23 cellular contexts compared by ENCODE assay signal in the genomic region with DNA sequence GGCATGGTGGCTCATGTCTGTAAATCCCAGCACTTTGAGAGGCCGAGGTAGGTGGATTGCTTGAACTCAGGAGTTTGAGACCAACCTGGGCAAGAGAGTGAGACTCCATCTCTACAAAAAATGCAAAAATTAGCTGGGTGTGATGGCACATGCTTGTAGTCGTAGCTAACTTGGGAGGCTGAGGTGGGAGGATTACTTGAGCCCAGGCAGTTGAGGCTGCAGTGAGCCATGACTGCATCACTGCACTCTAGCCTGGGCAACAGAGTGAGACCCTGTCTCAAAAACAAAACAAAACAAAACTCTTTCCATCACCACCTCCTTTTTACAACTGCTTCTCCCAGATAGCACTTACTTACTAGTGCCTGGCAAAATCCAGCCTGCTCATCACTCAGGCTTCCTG.
DNase-seq lines count a peak whose midpoint lies in the region; ATAC-seq and TF ChIP-seq lines count a peak whose summit lies in the region.
"Had no signal": no experiment of that assay in that cellular context is flagged by ENCODE, and none has a peak within 500 bp of the region (broad histone marks: within the 10 kb centered on the region; RNA-seq: fewer than 3 reads in every experiment).

No MANE protein-coding gene starts in this region.

- H2AFZ ChIP-seq in ACC112 (ENCODE audit: low read length, unreplicated experiment) = no peak overlapping the region
- H2AFZ ChIP-seq: GM23338 had no signal

- H3K27me3 ChIP-seq in ACC112 (ENCODE audit: insufficient read depth, low read length) (no peaks in the 10 kb centered on the region), tibial artery (no peaks in the 10 kb centered on the region)

- peaks cover 33% of the 10 kb centered on the region for H3K4me1 Mint-ChIP-seq in HFFc6 (ENCODE audit: low read depth)

- no peaks in the 10 kb centered on the region for H3K9me3 Mint-ChIP-seq in HFFc6
- H3K9me3 Mint-ChIP-seq: CD4-positive, CD25-positive, alpha-beta regulatory T cell; GM23338; H9; IgD-negative memory B cell had no signal

- peaks cover 19% of the 10 kb centered on the region; the same call in 1 of the 2 replicates for H3K36me3 Mint-ChIP-seq in HFFc6 (ENCODE audit: low read depth)
- H3K36me3 Mint-ChIP-seq: CD4-positive, CD25-positive, alpha-beta regulatory T cell; IgD-negative memory B cell had no signal

- no peak for ATAC-seq in GM21367 (IDR thresholded peaks at IDR 0.05; ENCODE audit: unreplicated experiment)

- H3K27ac ChIP-seq in ACC112 (ENCODE audit: low read depth, low read length) (peak overlapping the region; percentile 17; the same call in 1 of the 2 replicates), caudate nucleus (ENCODE audit: low read depth, low read length) (peak overlapping the region; percentile 59), tibial artery (peak overlapping the region; percentile 17 to 67)
- H3K27ac ChIP-seq: KMS-11 had no signal

- H3K36me3 ChIP-seq in ACC112 (ENCODE audit: insufficient read depth, low read length) (no peaks in the 10 kb centered on the region), tibial artery (peaks cover 0 to 7% (median 7%) of the 10 kb centered on the region in 3 donors)

- DNase-seq in HFFc6 (no peak), caudate nucleus (lab: John Stamatoyannopoulos, UW) (no peak), tibial artery (no peak), ACHN (no peak), nucleus accumbens (lab: John Stamatoyannopoulos, UW) (no peak)
- DNase-seq: CD4-positive, CD25-positive, alpha-beta regulatory T cell; DMS153; DND-41; H9; MM.1S; NCI-H1694; NCI-H2081; NCI-H2227 treated with DMSO at 0.1 percent for 48 hours; NCI-H510A; NCI-H69; RPMI8226; SK-N-SH had no signal

- no peaks in the 10 kb centered on the region; the same call in none of the 2 replicates for H3K27me3 Mint-ChIP-seq in HFFc6 (ENCODE audit: insufficient read depth)
- H3K27me3 Mint-ChIP-seq: B cell; CD4-positive, CD25-positive, alpha-beta regulatory T cell; IgD-negative memory B cell had no signal

- peak overlapping the region; percentile 36; the same call in 1 of the 2 replicates for H3K27ac Mint-ChIP-seq in HFFc6
- H3K27ac Mint-ChIP-seq: B cell; CD4-positive, CD25-positive, alpha-beta regulatory T cell; GM23338; IgD-negative memory B cell had no signal

- no peaks in the 10 kb centered on the region for H3K9me3 ChIP-seq in tibial artery
- H3K9me3 ChIP-seq: SK-N-SH had no signal

- H3K4me1 ChIP-seq in ACC112 (ENCODE audit: control insufficient read depth, insufficient read depth, low read length, unreplicated experiment) (peaks cover 11% of the 10 kb centered on the region), tibial artery (peaks cover 0 to 51% (median 18%) of the 10 kb centered on the region in 4 donors)

- intact Hi-C loops in tibial artery (cut with DNase I; ENCODE audit: low total_unique reads) = loop anchor here (5.0 to 10.0 kb wide), 2 partner anchors 341 to 928 kb away; no protein-coding TSS in a partner anchor

- in situ Hi-C loops in ACHN (cut with HindIII; ENCODE audit: low pct_ligation_motif_present, low pct_unique_long_range_greater_than_20kb, low sequenced_read_pairs) = no loop called here

- H3K4me3 ChIP-seq in ACC112 (ENCODE audit: low read depth, low read length) (no peak overlapping the region), tibial artery (no peak overlapping the region)
- H3K4me3 ChIP-seq: GM23338 had no signal

- no peak for TF ChIP-seq CTCF in HFFc6 (IDR thresholded peaks at IDR 0.05)
- TF ChIP-seq CTCF in tibial artery (IDR thresholded peaks at IDR 0.05) = no peak

- H3K4me3 Mint-ChIP-seq in HFFc6 = no peak overlapping the region
- H3K4me3 Mint-ChIP-seq: B cell; CD4-positive, CD25-positive, alpha-beta regulatory T cell; GM23338; H9; IgD-negative memory B cell had no signal

- peaks cover 6% of the 10 kb centered on the region for H3K79me2 ChIP-seq in ACC112 (ENCODE audit: control insufficient read depth, insufficient read depth, low read length, unreplicated experiment)
